1 cellular context compared by ENCODE assay signal in genomic region chr1:236391008-236391407, GRCh38.
TF ChIP-seq lines count a peak whose summit lies in the region.

No MANE protein-coding gene starts in this region.

TF ChIP-seq in HEK293, 187 proteins besides CTCF, POLR2A, EP300 and RAD21 (continued from another document):
- TF ChIP-seq, protein P1, sequence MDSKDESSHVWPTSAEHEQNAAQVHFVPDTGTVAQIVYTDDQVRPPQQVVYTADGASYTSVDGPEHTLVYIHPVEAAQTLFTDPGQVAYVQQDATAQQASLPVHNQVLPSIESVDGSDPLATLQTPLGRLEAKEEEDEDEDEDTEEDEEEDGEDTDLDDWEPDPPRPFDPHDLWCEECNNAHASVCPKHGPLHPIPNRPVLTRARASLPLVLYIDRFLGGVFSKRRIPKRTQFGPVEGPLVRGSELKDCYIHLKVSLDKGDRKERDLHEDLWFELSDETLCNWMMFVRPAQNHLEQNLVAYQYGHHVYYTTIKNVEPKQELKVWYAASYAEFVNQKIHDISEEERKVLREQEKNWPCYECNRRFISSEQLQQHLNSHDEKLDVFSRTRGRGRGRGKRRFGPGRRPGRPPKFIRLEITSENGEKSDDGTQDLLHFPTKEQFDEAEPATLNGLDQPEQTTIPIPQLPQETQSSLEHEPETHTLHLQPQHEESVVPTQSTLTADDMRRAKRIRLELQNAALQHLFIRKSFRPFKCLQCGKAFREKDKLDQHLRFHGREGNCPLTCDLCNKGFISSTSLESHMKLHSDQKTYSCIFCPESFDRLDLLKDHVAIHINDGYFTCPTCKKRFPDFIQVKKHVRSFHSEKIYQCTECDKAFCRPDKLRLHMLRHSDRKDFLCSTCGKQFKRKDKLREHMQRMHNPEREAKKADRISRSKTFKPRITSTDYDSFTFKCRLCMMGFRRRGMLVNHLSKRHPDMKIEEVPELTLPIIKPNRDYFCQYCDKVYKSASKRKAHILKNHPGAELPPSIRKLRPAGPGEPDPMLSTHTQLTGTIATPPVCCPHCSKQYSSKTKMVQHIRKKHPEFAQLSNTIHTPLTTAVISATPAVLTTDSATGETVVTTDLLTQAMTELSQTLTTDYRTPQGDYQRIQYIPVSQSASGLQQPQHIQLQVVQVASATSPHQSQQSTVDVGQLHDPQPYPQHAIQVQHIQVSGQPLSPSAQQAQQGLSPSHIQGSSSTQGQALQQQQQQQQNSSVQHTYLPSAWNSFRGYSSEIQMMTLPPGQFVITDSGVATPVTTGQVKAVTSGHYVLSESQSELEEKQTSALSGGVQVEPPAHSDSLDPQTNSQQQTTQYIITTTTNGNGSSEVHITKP (tag by site-specific recombination; IDR thresholded peaks at IDR 0.05): 0 out of 2 replicates have a peak, but pooled peaks have one; percentile 10
- TF ChIP-seq WT1 (tag by site-specific recombination; IDR thresholded peaks at IDR 0.05): no peak
- no peak for TF ChIP-seq ZNF423 (tag by site-specific recombination; IDR thresholded peaks at IDR 0.05)
- TF ChIP-seq ZNF660 (tag by site-specific recombination; IDR thresholded peaks at IDR 0.05): peak; percentile 52; the same call in 1 of the 2 replicates
- TF ChIP-seq, protein P2, sequence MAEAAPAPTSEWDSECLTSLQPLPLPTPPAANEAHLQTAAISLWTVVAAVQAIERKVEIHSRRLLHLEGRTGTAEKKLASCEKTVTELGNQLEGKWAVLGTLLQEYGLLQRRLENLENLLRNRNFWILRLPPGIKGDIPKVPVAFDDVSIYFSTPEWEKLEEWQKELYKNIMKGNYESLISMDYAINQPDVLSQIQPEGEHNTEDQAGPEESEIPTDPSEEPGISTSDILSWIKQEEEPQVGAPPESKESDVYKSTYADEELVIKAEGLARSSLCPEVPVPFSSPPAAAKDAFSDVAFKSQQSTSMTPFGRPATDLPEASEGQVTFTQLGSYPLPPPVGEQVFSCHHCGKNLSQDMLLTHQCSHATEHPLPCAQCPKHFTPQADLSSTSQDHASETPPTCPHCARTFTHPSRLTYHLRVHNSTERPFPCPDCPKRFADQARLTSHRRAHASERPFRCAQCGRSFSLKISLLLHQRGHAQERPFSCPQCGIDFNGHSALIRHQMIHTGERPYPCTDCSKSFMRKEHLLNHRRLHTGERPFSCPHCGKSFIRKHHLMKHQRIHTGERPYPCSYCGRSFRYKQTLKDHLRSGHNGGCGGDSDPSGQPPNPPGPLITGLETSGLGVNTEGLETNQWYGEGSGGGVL (tag by site-specific recombination; IDR thresholded peaks at IDR 0.05): peak; percentile 36; the same call in 1 of the 2 replicates
- TF ChIP-seq, protein P3, sequence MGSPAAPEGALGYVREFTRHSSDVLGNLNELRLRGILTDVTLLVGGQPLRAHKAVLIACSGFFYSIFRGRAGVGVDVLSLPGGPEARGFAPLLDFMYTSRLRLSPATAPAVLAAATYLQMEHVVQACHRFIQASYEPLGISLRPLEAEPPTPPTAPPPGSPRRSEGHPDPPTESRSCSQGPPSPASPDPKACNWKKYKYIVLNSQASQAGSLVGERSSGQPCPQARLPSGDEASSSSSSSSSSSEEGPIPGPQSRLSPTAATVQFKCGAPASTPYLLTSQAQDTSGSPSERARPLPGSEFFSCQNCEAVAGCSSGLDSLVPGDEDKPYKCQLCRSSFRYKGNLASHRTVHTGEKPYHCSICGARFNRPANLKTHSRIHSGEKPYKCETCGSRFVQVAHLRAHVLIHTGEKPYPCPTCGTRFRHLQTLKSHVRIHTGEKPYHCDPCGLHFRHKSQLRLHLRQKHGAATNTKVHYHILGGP (tag by site-specific recombination; IDR thresholded peaks at IDR 0.05): no peak
- no peak for TF ChIP-seq ZNF174 (tag by site-specific recombination; IDR thresholded peaks at IDR 0.05)
